35 cellular contexts compared by ENCODE assay signal in the genomic region with DNA sequence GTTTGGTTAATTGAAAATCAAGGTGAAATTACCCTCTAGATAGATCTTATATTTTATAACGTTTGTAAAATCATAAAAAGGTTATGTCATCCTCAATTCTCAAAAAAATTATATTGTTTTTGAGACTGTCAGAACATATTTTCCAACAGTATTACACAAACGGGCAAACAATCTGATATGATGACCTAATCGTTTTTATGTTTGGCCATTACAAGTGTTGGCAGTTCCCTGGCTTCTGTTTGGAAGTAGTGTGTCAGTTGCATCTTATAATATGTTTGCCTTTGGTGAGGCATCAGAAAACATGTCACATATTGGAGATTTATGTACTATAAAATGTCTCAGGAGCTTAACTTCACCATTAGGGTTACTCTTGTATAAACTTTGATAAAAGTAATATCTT.
"Had no signal": no experiment of that assay in that cellular context is flagged by ENCODE, and none has a peak within 500 bp of the region (broad histone marks: within the 10 kb centered on the region; RNA-seq: fewer than 3 reads in every experiment).

No MANE protein-coding gene starts in this region.

- H3K36me3 ChIP-seq: ascending aorta, cardiac muscle cell, WERI-Rb-1 had no signal

- H3K4me3 ChIP-seq: ascending aorta, cardiac muscle cell, PC-9 had no signal

- H3K27me3 ChIP-seq: ascending aorta, cardiac muscle cell had no signal

- ATAC-seq: activated CD8-positive, alpha-beta memory T cell treated with anti-CD3 and anti-CD28 coated beads, Interleukin-2, amount 10 ng/mL, durations not matched to agents 7 days and 5 days had no signal

- H3K4me1 ChIP-seq: ascending aorta had no signal

- DNase-seq: activated CD4-positive, alpha-beta memory T cell treated with anti-CD3 and anti-CD28 coated beads, Interleukin-2, amount 10 ng/mL, durations not matched to agents 7 days and 5 days; activated CD4-positive, alpha-beta T cell treated with anti-CD3 and anti-CD28 coated beads for 1 hour; activated CD4-positive, alpha-beta T cell treated with anti-CD3 and anti-CD28 coated beads for 48 hours; activated CD4-positive, CD25-positive, alpha-beta regulatory T cell; activated CD8-positive, alpha-beta memory T cell treated with anti-CD3 and anti-CD28 coated beads for 24 hours; activated CD8-positive, alpha-beta memory T cell treated with anti-CD3 and anti-CD28 coated beads, Interleukin-2, amount 10 ng/mL, durations not matched to agents 7 days and 5 days; activated CD8-positive, alpha-beta memory T cell treated with anti-CD3 and anti-CD28 coated beads, Interleukin-2, amount 50 U/mL, for 48 hours; activated gamma-delta T cell; activated naive CD4-positive, alpha-beta T cell treated with Interleukin-2 at 50 U/mL for 16 hours; activated naive CD8-positive, alpha-beta T cell treated with anti-CD3 and anti-CD28 coated beads, Interleukin-2, amount 10 ng/mL, durations not matched to agents 7 days and 5 days; activated T-cell treated with anti-CD3 and anti-CD28 coated beads, Interleukin-2, amount 50 U/mL, for 1 hour; amygdala; Kasumi-1; KG1; MM.1S; MV-4-11; NCI-H1092; NCI-H1436 treated with DMSO at 0.1 percent for 48 hours; NCI-H1694 treated with DMSO at 0.1 percent for 48 hours; NCI-H2029; NCI-H2171 treated with DMSO at 0.1 percent for 48 hours; NCI-H2227 treated with DMSO at 0.1 percent for 48 hours; NCI-H446; NCI-H510A treated with DMSO at 0.1 percent for 48 hours; NCI-H526 treated with DMSO at 0.1 percent for 48 hours; NK-92 treated with Interleukin-12 subunit alpha and Interleukin-12 subunit beta, amount 100 ng/mL, for 24 hours; PC-9; Right ventricle myocardium superior; SW 1271; T-helper 1 cell; T-helper 2 cell; T-helper 9 cell; WERI-Rb-1 had no signal

- H3K27ac ChIP-seq: ascending aorta, cardiac muscle cell, PC-9, WERI-Rb-1 had no signal

- H3K9me3 ChIP-seq: ascending aorta had no signal

- H2AFZ ChIP-seq: PC-9 had no signal

- H3K4me2 ChIP-seq: PC-9 had no signal
